ENCODE assay signal across 22 cellular contexts in genomic region chr18:12515550-12515949, GRCh38.
DNase-seq lines count a peak whose midpoint lies in the region; ATAC-seq and TF ChIP-seq lines count a peak whose summit lies in the region.
"Had no signal": no experiment of that assay in that cellular context is flagged by ENCODE, and none has a peak within 500 bp of the region (broad histone marks: within the 10 kb centered on the region; RNA-seq: fewer than 3 reads in every experiment).

No MANE protein-coding gene starts in this region.

- intact Hi-C loops in heart left ventricle (cut with DNase I) (loop anchor here in 1 of 10 donors (10.0 kb wide), 1 partner anchor 121 kb away; no protein-coding TSS in a partner anchor), Right ventricle myocardium inferior (cut with DNase I) (no loop called here)

- H3K27me3 ChIP-seq in heart left ventricle (no peaks in the 10 kb centered on the region), thoracic aorta (replicated peaks; ENCODE audit: insufficient read depth) (no peaks in the 10 kb centered on the region), hepatocyte (no peaks in the 10 kb centered on the region)
- H3K27me3 ChIP-seq: gastrocnemius medialis, uterus had no signal

- TF ChIP-seq POLR2A in heart left ventricle (IDR thresholded peaks at IDR 0.05) = no peak

- no peaks in the 10 kb centered on the region for H3K9me3 ChIP-seq in heart left ventricle
- no peaks in the 10 kb centered on the region for H3K9me3 ChIP-seq in thoracic aorta
- no peaks in the 10 kb centered on the region for H3K9me3 ChIP-seq in hepatocyte (ENCODE audit: low read depth)
- H3K9me3 ChIP-seq: gastrocnemius medialis, uterus had no signal

- no peak overlapping the region for H3K4me2 ChIP-seq in hepatocyte

- TF ChIP-seq CTCF in heart left ventricle (IDR thresholded peaks at IDR 0.05) (no peak), fibroblast of pulmonary artery (IDR thresholded peaks at IDR 0.05; ENCODE audit: low read length, missing control alignments) (no peak), thoracic aorta (IDR thresholded peaks at IDR 0.05) (no peak), hepatocyte (IDR thresholded peaks at IDR 0.05; ENCODE audit: poor library complexity) (no peak)

- H3K4me3 ChIP-seq in heart left ventricle = no peak overlapping the region
- H3K4me3 ChIP-seq in fibroblast of pulmonary artery (replicated peaks; ENCODE audit: low read depth, low read length) = no peak overlapping the region
- no peak overlapping the region for H3K4me3 ChIP-seq in thoracic aorta
- no peak overlapping the region for H3K4me3 ChIP-seq in hepatocyte
- H3K4me3 ChIP-seq: gastrocnemius medialis, uterus had no signal

- peak overlapping the region in 1 of 12 donors; percentile 29 for H3K27ac ChIP-seq in heart left ventricle
- peak overlapping the region; percentile 13 to 24 for H3K27ac ChIP-seq in thoracic aorta
- no peak overlapping the region for H3K27ac ChIP-seq in hepatocyte
- H3K27ac ChIP-seq: gastrocnemius medialis, HL-60, uterus had no signal

- 44 to 64% (median 52%) methylated on average over 2 of the region's 2 CpGs for WGBS in heart left ventricle, 4 donors
- whole genome bisulfite sequencing in hepatocyte (ENCODE audit: low lambda C conversion rate, missing lambda C conversion rate) = 93% methylated on average over 2 of the region's 2 CpGs

- no peaks in the 10 kb centered on the region for H3K9me2 ChIP-seq in hepatocyte (replicated peaks; ENCODE audit: insufficient read depth)

- DNase-seq in heart left ventricle (no peak), Right ventricle myocardium inferior (ENCODE audit: missing footprints) (no peak), UCSD-AML1 (lab: John Stamatoyannopoulos, UW; ENCODE audit: unreplicated experiment) (peak; percentile 18), fibroblast of pulmonary artery (ENCODE audit: low read depth) (peak; percentile 5), thoracic aorta (ENCODE audit: low spot score) (no peak), NCI-H2171 treated with DMSO at 0.1 percent for 48 hours (lab: John Stamatoyannopoulos, UW) (no peak), hepatocyte (ENCODE audit: low spot score) (no peak)
- DNase-seq: activated CD4-positive, alpha-beta T cell treated with anti-CD3 and anti-CD28 coated beads for 4 hours; activated naive CD4-positive, alpha-beta T cell treated with anti-CD3 and anti-CD28 coated beads, Interleukin-2, amount 10 ng/mL, durations not matched to agents 7 days and 5 days; effector CD8-positive, alpha-beta T cell; gastrocnemius medialis; H9; kidney glomerular epithelial cell; midbrain; natural killer cell; NCI-H1436 treated with DMSO at 0.1 percent for 48 hours; NCI-H526; substantia nigra; uterus had no signal

- peaks cover 0 to 14% (median 4%) of the 10 kb centered on the region in 9 donors for H3K36me3 ChIP-seq in heart left ventricle
- H3K36me3 ChIP-seq in thoracic aorta = no peaks in the 10 kb centered on the region
- H3K36me3 ChIP-seq in hepatocyte (replicated peaks; ENCODE audit: insufficient read depth, low read depth) = no peaks in the 10 kb centered on the region
- H3K36me3 ChIP-seq: gastrocnemius medialis, uterus had no signal

- H2AFZ ChIP-seq in hepatocyte = no peak overlapping the region

- ATAC-seq in heart left ventricle (peak in 3 of 4 donors; percentile 45 to 73 (median 63)), Right ventricle myocardium inferior (no peak), thoracic aorta (ENCODE audit: insufficient number of reproducible peaks, low FRiP score, low read depth) (no peak), GM19452 (IDR thresholded peaks at IDR 0.05; ENCODE audit: unreplicated experiment) (no peak)
- ATAC-seq: esophagus mucosa had no signal

- H4K20me1 ChIP-seq in hepatocyte (ENCODE audit: insufficient read depth, poor library complexity, severe bottlenecking) = no peaks in the 10 kb centered on the region

- H3K4me1 ChIP-seq in heart left ventricle (peaks cover 0 to 36% (median 18%) of the 10 kb centered on the region in 12 donors), thoracic aorta (ENCODE audit: control insufficient read depth in 1 of 2, low read depth in 2 of 2) (peaks cover 7 to 35% of the 10 kb centered on the region in 2 donors), hepatocyte (ENCODE audit: insufficient read depth) (no peaks in the 10 kb centered on the region)
- H3K4me1 ChIP-seq: uterus had no signal

- no peaks in the 10 kb centered on the region for H3K79me2 ChIP-seq in hepatocyte

Comparison
In these comparisons a context has a peak if more than half of its experiments do, and no peak if none do; other contexts are left out.
1. ATAC-seq: peak in heart left ventricle (3 of 4); none in Right ventricle myocardium inferior (single experiment), thoracic aorta (single experiment) and GM19452 (single experiment).
2. DNase-seq: peak in UCSD-AML1 (single experiment) and fibroblast of pulmonary artery (single experiment); none in heart left ventricle (0 of 5), Right ventricle myocardium inferior (single experiment), thoracic aorta (single experiment), NCI-H2171 treated with DMSO at 0.1 percent for 48 hours (single experiment) and hepatocyte (single experiment).